Comparison of ENCODE assay signal across 16 cellular contexts in the genomic region with DNA sequence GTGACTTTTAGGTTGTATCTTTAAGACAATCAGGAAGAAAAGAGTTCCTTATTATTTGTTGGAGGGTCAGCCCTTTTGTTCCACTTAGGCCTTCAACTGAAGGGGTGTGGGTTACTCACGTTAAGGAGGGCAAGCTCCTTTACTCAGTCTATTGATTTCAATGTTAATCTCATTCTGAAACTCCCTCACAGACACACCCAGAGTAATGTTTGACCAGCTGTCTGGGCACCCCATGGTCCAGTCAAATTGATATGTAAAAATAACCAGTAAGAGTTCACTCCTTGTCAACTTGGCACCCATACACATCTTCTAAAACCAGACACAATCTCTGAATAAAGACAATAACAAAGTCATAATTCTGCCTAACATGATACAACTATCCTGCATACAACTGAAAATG.
DNase-seq lines count a peak whose midpoint lies in the region; ATAC-seq and TF ChIP-seq lines count a peak whose summit lies in the region.
"Had no signal": no experiment of that assay in that cellular context is flagged by ENCODE, and none has a peak within 500 bp of the region (broad histone marks: within the 10 kb centered on the region; RNA-seq: fewer than 3 reads in every experiment).

No MANE protein-coding gene starts in this region.

- no peaks in the 10 kb centered on the region for H3K27me3 ChIP-seq in foreskin keratinocyte

- no peak overlapping the region for H3K27ac ChIP-seq in foreskin keratinocyte

- peak; percentile 33 for DNase-seq in LHCN-M2 (ENCODE audit: low read depth)
- DNase-seq in NCI-H69 (lab: John Stamatoyannopoulos, UW) = peak; percentile 57
- peak; percentile 58 for DNase-seq in myocyte (ENCODE audit: low read depth)
- no peak for DNase-seq in foreskin keratinocyte
- no peak for DNase-seq in A172 (ENCODE audit: low spot score)
- no peak for DNase-seq in HuH-7.5 (ENCODE audit: low spot score)
- no peak for DNase-seq in NCI-H510A (lab: John Stamatoyannopoulos, UW)
- DNase-seq: 8988T; C1 segment of cervical spinal cord; Caco-2; CD4-positive, alpha-beta memory T cell; DMS153; DND-41; GOT3; HFFc6 had no signal

- H3K4me1 ChIP-seq in foreskin keratinocyte = peaks cover 6% of the 10 kb centered on the region
- H3K4me1 ChIP-seq: Caco-2, HAP-1 had no signal

- no peak for TF ChIP-seq CTCF in foreskin keratinocyte (conservative IDR thresholded peaks at IDR 0.05)

- no peak for ATAC-seq in foreskin keratinocyte

Comparison
In these comparisons a context has a peak if more than half of its experiments do, and no peak if none do; other contexts are left out.
1. DNase-seq: peak in LHCN-M2 (single experiment), NCI-H69 (single experiment) and myocyte (single experiment); none in foreskin keratinocyte (0 of 2), A172 (single experiment), HuH-7.5 (single experiment) and NCI-H510A (single experiment).